In genomic region chr1:23452011-23452411, GRCh38 we compare ENCODE assay signal across 9 cellular contexts. TPM values are rescaled to one million over a fixed set of nuclear protein-coding genes. Genes with fewer than 3 reads are reported as not detected.
A peak's percentile ranks its signal among the peaks of the same experiment; 100 is the strongest.
DNase-seq lines count a peak whose midpoint lies in the region; ATAC-seq and TF ChIP-seq lines count a peak whose summit lies in the region.
"Had no signal": no experiment of that assay in that cellular context is flagged by ENCODE, and none has a peak within 500 bp of the region (broad histone marks: within the 10 kb centered on the region; RNA-seq: fewer than 3 reads in every experiment).

No MANE protein-coding gene starts in this region.

- H3K27ac Mint-ChIP-seq in stimulated activated naive CD8-positive, alpha-beta T cell treated with anti-CD3 and anti-CD28 coated beads, Interleukin-15, amount 100 ng/mL, for 72 hours = no peak overlapping the region
- H3K27ac Mint-ChIP-seq: natural killer cell treated with Interleukin-12 subunit alpha and Interleukin-12 subunit beta and Interleukin-15 and Interleukin-18, amount 100 ng/mL, for 72 hours had no signal

- no peak overlapping the region for H3K4me3 Mint-ChIP-seq in stimulated activated naive CD8-positive, alpha-beta T cell treated with anti-CD3 and anti-CD28 coated beads, Interleukin-15, amount 100 ng/mL, for 72 hours
- H3K4me3 Mint-ChIP-seq: natural killer cell treated with Interleukin-12 subunit alpha and Interleukin-12 subunit beta and Interleukin-15 and Interleukin-18, amount 100 ng/mL, for 72 hours had no signal

- H3K4me1 Mint-ChIP-seq in stimulated activated naive CD8-positive, alpha-beta T cell treated with anti-CD3 and anti-CD28 coated beads, Interleukin-15, amount 100 ng/mL, for 72 hours = peaks cover 33% of the 10 kb centered on the region

- ATAC-seq in Right ventricle myocardium superior (ENCODE audit: poor library complexity) (peak; percentile 11), Right ventricle myocardium inferior (no peak), HG02852 (IDR thresholded peaks at IDR 0.05; ENCODE audit: unreplicated experiment) (no peak), GM18520 (IDR thresholded peaks at IDR 0.05; ENCODE audit: unreplicated experiment) (no peak)
- ATAC-seq in stimulated activated naive CD8-positive, alpha-beta T cell treated with anti-CD3 and anti-CD28 coated beads, Interleukin-15, amount 100 ng/mL, for 72 hours = peak; percentile 33

- no peak for TF ChIP-seq CTCF in fibroblast of villous mesenchyme (IDR thresholded peaks at IDR 0.05; ENCODE audit: insufficient read depth, low read depth, low read length)

- intact Hi-C loops in Right ventricle myocardium superior (cut with DNase I) (no loop called here), Right ventricle myocardium inferior (cut with DNase I) (no loop called here)

- peaks cover 10% of the 10 kb centered on the region for H3K27me3 Mint-ChIP-seq in stimulated activated naive CD8-positive, alpha-beta T cell treated with anti-CD3 and anti-CD28 coated beads, Interleukin-15, amount 100 ng/mL, for 72 hours

- no peak overlapping the region for H3K4me3 ChIP-seq in fibroblast of villous mesenchyme (ENCODE audit: low read depth, low read length)

- no peaks in the 10 kb centered on the region for H3K9me3 Mint-ChIP-seq in stimulated activated naive CD8-positive, alpha-beta T cell treated with anti-CD3 and anti-CD28 coated beads, Interleukin-15, amount 100 ng/mL, for 72 hours
- H3K9me3 Mint-ChIP-seq: natural killer cell treated with Interleukin-12 subunit alpha and Interleukin-12 subunit beta and Interleukin-15 and Interleukin-18, amount 100 ng/mL, for 72 hours had no signal

- DNase-seq in Right ventricle myocardium superior (no peak), Right ventricle myocardium inferior (ENCODE audit: missing footprints) (no peak), T1000 (lab: John Stamatoyannopoulos, UW) (peak; percentile 56), fibroblast of villous mesenchyme (ENCODE audit: low read depth) (peak; percentile 33)
- DNase-seq in stimulated activated naive CD8-positive, alpha-beta T cell treated with anti-CD3 and anti-CD28 coated beads, Interleukin-15, amount 100 ng/mL, for 72 hours = peak in 1 of 2 donors; percentile 7
- DNase-seq in activated CD4-positive, CD25-positive, alpha-beta regulatory T cell (lab: John Stamatoyannopoulos, UW) = no peak

RNA-seq across cellular contexts. Expression of gene TCEA3, which starts 27.5 kb away (rescaled TPM):
- 72.7 TPM for total RNA-seq in Right ventricle myocardium superior
- 73.6 TPM for total RNA-seq in Right ventricle myocardium inferior
- total RNA-seq in fibroblast of villous mesenchyme = 8.6 and 11.3 TPM in 2 replicates

RNA-seq across cellular contexts. Expression of gene ASAP3, which starts 32.0 kb away (rescaled TPM):
- total RNA-seq in Right ventricle myocardium superior = 44.6 TPM
- total RNA-seq in Right ventricle myocardium inferior = 44.3 TPM
- 33.5 and 35.0 TPM in 2 replicates for total RNA-seq in fibroblast of villous mesenchyme
- total RNA-seq: natural killer cell treated with Interleukin-12 subunit alpha and Interleukin-12 subunit beta and Interleukin-15 and Interleukin-18, amount 100 ng/mL, for 72 hours had no signal

Comparison
In these comparisons a context has a peak if more than half of its experiments do, and no peak if none do; other contexts are left out.
1. ATAC-seq: peak in Right ventricle myocardium superior (single experiment) and stimulated activated naive CD8-positive, alpha-beta T cell treated with anti-CD3 and anti-CD28 coated beads, Interleukin-15, amount 100 ng/mL, for 72 hours (single experiment); none in Right ventricle myocardium inferior (single experiment), HG02852 (single experiment) and GM18520 (single experiment).
2. DNase-seq: peak in T1000 (single experiment) and fibroblast of villous mesenchyme (single experiment); none in Right ventricle myocardium superior (single experiment), Right ventricle myocardium inferior (single experiment) and activated CD4-positive, CD25-positive, alpha-beta regulatory T cell (0 of 4).